In the genomic region with DNA sequence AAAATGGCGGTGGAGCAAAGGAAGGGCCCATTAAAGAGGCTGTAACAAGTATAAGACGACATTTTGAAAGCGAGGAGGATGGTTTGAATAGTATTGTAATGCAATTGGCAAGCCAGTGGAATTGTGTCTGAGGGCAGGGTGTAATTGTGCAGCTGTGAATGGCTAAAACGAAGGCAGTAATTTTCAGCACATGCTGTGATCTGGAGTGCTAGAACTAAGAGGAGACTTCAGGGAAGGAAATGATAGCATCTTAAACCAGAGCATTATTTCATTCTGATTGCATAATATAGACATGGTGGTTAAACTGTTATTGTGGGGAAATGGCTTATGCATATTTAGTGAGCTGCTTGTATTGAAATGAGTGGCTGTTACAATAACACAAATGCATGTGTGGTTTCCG, we compare ENCODE assay signal across 27 cellular contexts.
"Had no signal": no experiment of that assay in that cellular context is flagged by ENCODE, and none has a peak within 500 bp of the region (broad histone marks: within the 10 kb centered on the region; RNA-seq: fewer than 3 reads in every experiment).

No MANE protein-coding gene starts in this region.

- FAIRE-seq: astrocyte had no signal

- H3K27ac Mint-ChIP-seq: activated naive CD8-positive, alpha-beta T cell; activated T-helper 2 cell treated with anti-CD3 and anti-CD28 coated beads, Interferon-gamma antibody, Interleukin-2, Interleukin-4, amounts not matched to agents 10 μg/mL and 5 μg/mL and 100 μg/mL, durations not matched to agents 14 hours and 24 hours and 36 hours; naive B cell; stimulated activated naive B cell treated with anti-CD40 and anti-IgM and Interleukin-4, amounts not matched to agents 10 μg/mL and 1 μg/mL and 100 μg/mL, for 72 hours had no signal

- H3K4me1 Mint-ChIP-seq: naive B cell; neural crest cell; stimulated activated naive B cell treated with anti-CD40 and anti-IgM and Interleukin-4, amounts not matched to agents 10 μg/mL and 1 μg/mL and 100 μg/mL, for 72 hours had no signal

- ATAC-seq: activated T-cell treated with anti-CD3 and anti-CD28 coated beads, Interleukin-2, amount 50 U/mL, for 4 hours; gastrocnemius medialis; left lung; stimulated activated naive B cell treated with anti-CD40 and anti-IgM and Interleukin-4, amounts not matched to agents 10 μg/mL and 1 μg/mL and 100 μg/mL, for 72 hours had no signal

- DNase-seq: activated CD4-positive, alpha-beta T cell treated with anti-CD3 and anti-CD28 coated beads for 4 hours; activated CD4-positive, alpha-beta T cell treated with anti-CD3 and anti-CD28 coated beads, Interleukin-2, amount 50 U/mL, for 48 hours; activated CD4-positive, CD25-positive, alpha-beta regulatory T cell; activated CD8-positive, alpha-beta memory T cell treated with anti-CD3 and anti-CD28 coated beads, Interleukin-2, amount 50 U/mL, for 48 hours; activated naive CD4-positive, alpha-beta T cell; activated T-cell treated with anti-CD3 and anti-CD28 coated beads, Interleukin-2, amount 50 U/mL, for 4 hours; central memory CD4-positive, alpha-beta T cell; dermis blood vessel endothelial cell; effector CD8-positive, alpha-beta T cell; gastrocnemius medialis; hippocampal formation; kidney glomerular epithelial cell; left lung; naive B cell; retina; sigmoid colon; stimulated activated CD4-positive, alpha-beta T cell treated with anti-CD3 and anti-CD28 coated beads, Interleukin-15, amount 100 ng/mL, for 24 hours; stimulated activated naive B cell treated with anti-CD40 and anti-IgM and Interleukin-4, amounts not matched to agents 10 μg/mL and 1 μg/mL and 100 μg/mL, for 72 hours; testis; trophoblast cell; uterus had no signal

- H3K27me3 Mint-ChIP-seq: stimulated activated naive B cell treated with anti-CD40 and anti-IgM and Interleukin-4, amounts not matched to agents 10 μg/mL and 1 μg/mL and 100 μg/mL, for 72 hours had no signal

- H3K4me3 Mint-ChIP-seq: activated naive CD8-positive, alpha-beta T cell; activated T-cell treated with anti-CD3 and anti-CD28 coated beads, Interleukin-2, amount 50 U/mL, for 4 hours; naive B cell; neural crest cell; stimulated activated naive B cell treated with anti-CD40 and anti-IgM and Interleukin-4, amounts not matched to agents 10 μg/mL and 1 μg/mL and 100 μg/mL, for 72 hours had no signal

- H3K9me3 Mint-ChIP-seq: activated T-cell treated with anti-CD3 and anti-CD28 coated beads, Interleukin-2, amount 50 U/mL, for 4 hours; activated T-helper 2 cell treated with anti-CD3 and anti-CD28 coated beads, Interferon-gamma antibody, Interleukin-2, Interleukin-4, amounts not matched to agents 10 μg/mL and 5 μg/mL and 100 μg/mL, durations not matched to agents 14 hours and 24 hours and 36 hours had no signal

- H3K4me3 ChIP-seq: gastrocnemius medialis, left lung, lung, sigmoid colon, smooth muscle cell, testis, uterus had no signal
